2 cellular contexts compared by ENCODE assay signal in genomic region chr19:49233163-49233562, GRCh38.
TF ChIP-seq lines count a peak whose summit lies in the region.

No MANE protein-coding gene starts in this region.

TF ChIP-seq in H1, 55 proteins besides CTCF, POLR2A, EP300 and RAD21:
- TF ChIP-seq POU5F1 (IDR thresholded peaks at IDR 0.05; ENCODE audit: low read depth, low read length) (no peak), POLR2AphosphoS5 (IDR thresholded peaks at IDR 0.05; ENCODE audit: low read depth, low read length) (no peak), SP4 (IDR thresholded peaks at IDR 0.05; ENCODE audit: low read length) (no peak), RXRA (IDR thresholded peaks at IDR 0.05; ENCODE audit: insufficient read depth, low read depth, low read length) (no peak), SIN3A (conservative IDR thresholded peaks at IDR 0.05 in 1 of 2, IDR thresholded peaks at IDR 0.05 in 1 of 2; ENCODE audit: low read depth in 1 of 2, low read length in 2 of 2) (no peak), CBX8 (IDR thresholded peaks at IDR 0.05; ENCODE audit: borderline replicate concordance, low read depth, low read length) (no peak), KDM1A (IDR thresholded peaks at IDR 0.05; ENCODE audit: borderline replicate concordance, low read length) (no peak), GABPA (IDR thresholded peaks at IDR 0.05; ENCODE audit: borderline replicate concordance, insufficient read depth, low read length) (no peak), SRF (IDR thresholded peaks at IDR 0.05; ENCODE audit: low read depth, low read length) (no peak), CREB1 (IDR thresholded peaks at IDR 0.05) (no peak), SIRT6 (IDR thresholded peaks at IDR 0.05; ENCODE audit: low read length) (no peak), NANOG (IDR thresholded peaks at IDR 0.05; ENCODE audit: insufficient read depth, low read depth, low read length, poor library complexity, severe bottlenecking) (no peak)

TF ChIP-seq in WTC11, 78 proteins besides CTCF, POLR2A, EP300 and RAD21:
- TF ChIP-seq IRF2 (CRISPR knock-in tag; IDR thresholded peaks at IDR 0.05; ENCODE audit: borderline replicate concordance, low read depth) (no peak), ZNF219 (CRISPR knock-in tag; IDR thresholded peaks at IDR 0.05; ENCODE audit: borderline replicate concordance) (no peak), IRF1 (CRISPR knock-in tag; IDR thresholded peaks at IDR 0.05) (no peak)
